ENCODE assay signal across 14 cellular contexts in the genomic region with DNA sequence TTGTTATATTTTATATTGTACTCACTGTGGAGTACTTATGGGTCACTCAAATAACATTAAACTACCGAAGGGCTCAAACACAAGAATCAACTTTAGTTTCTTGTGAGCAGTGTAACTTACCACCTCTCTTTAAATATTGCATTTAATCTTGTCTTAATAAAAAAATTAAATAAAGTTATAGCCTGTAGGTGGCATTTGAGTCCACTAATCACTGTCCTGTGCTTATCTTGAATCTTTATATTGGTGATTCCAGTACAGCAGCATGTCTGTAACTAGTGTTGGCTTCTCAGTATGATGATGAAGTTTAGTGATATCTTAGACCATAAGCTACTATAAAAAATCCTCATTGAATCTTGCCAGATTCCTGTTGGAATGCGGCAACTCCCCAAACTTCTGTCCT.
DNase-seq lines count a peak whose midpoint lies in the region; ATAC-seq and TF ChIP-seq lines count a peak whose summit lies in the region.
"Had no signal": no experiment of that assay in that cellular context is flagged by ENCODE, and none has a peak within 500 bp of the region (broad histone marks: within the 10 kb centered on the region; RNA-seq: fewer than 3 reads in every experiment).

No MANE protein-coding gene starts in this region.

- ATAC-seq in heart left ventricle (peak in 2 of 4 donors; percentile 34 to 68), aorta (ENCODE audit: low FRiP score) (no peak), GM19455 (IDR thresholded peaks at IDR 0.05; ENCODE audit: unreplicated experiment) (no peak)
- no peak for ATAC-seq in stimulated activated naive CD8-positive, alpha-beta T cell treated with anti-CD3 and anti-CD28 coated beads, Interleukin-15, amount 100 ng/mL, for 72 hours
- ATAC-seq: activated CD8-positive, alpha-beta memory T cell treated with anti-CD3 and anti-CD28 coated beads, Interleukin-2, amount 10 ng/mL, durations not matched to agents 7 days and 5 days; CD8-positive, alpha-beta T cell; stimulated activated naive B cell treated with anti-CD40 and anti-IgM and Interleukin-4, amounts not matched to agents 10 μg/mL and 1 μg/mL and 100 μg/mL, for 72 hours; T-helper 17 cell had no signal

- peaks cover 4% of the 10 kb centered on the region for H3K9me3 Mint-ChIP-seq in type B pancreatic cell
- H3K9me3 Mint-ChIP-seq in stimulated activated naive CD8-positive, alpha-beta T cell treated with anti-CD3 and anti-CD28 coated beads, Interleukin-15, amount 100 ng/mL, for 72 hours, result peaks cover 0 to 5% of the 10 kb centered on the region in 2 donors

- WGBS in heart left ventricle, 4 donors, result 76 to 86% (median 80%) methylated on average over 2 of the region's 2 CpGs
- WGBS in aorta, 2 donors, result 90 to 93% methylated on average over 2 of the region's 2 CpGs

- H3K4me1 ChIP-seq in heart left ventricle (no peaks in the 10 kb centered on the region), right atrium auricular region (no peaks in the 10 kb centered on the region), aorta (ENCODE audit: control insufficient read depth in 1 of 2, insufficient read depth in 2 of 2, low read length in 2 of 2) (no peaks in the 10 kb centered on the region)

- H3K27me3 ChIP-seq in heart left ventricle (no peaks in the 10 kb centered on the region), right atrium auricular region (no peaks in the 10 kb centered on the region), aorta (ENCODE audit: control insufficient read depth in 1 of 2, insufficient read depth in 2 of 2, low read length in 1 of 2) (no peaks in the 10 kb centered on the region)
- H3K27me3 ChIP-seq: cardiac muscle cell had no signal

- H3K27ac Mint-ChIP-seq in type B pancreatic cell, result no peak overlapping the region
- no peak overlapping the region for H3K27ac Mint-ChIP-seq in stimulated activated naive CD8-positive, alpha-beta T cell treated with anti-CD3 and anti-CD28 coated beads, Interleukin-15, amount 100 ng/mL, for 72 hours
- H3K27ac Mint-ChIP-seq: activated CD8-positive, alpha-beta memory T cell treated with anti-CD3 and anti-CD28 coated beads, Interleukin-2, amount 10 ng/mL, durations not matched to agents 7 days and 5 days; CD8-positive, alpha-beta T cell; stimulated activated naive B cell treated with anti-CD40 and anti-IgM and Interleukin-4, amounts not matched to agents 10 μg/mL and 1 μg/mL and 100 μg/mL, for 72 hours; T-helper 17 cell had no signal

- no peaks in the 10 kb centered on the region for H3K4me1 Mint-ChIP-seq in type B pancreatic cell (ENCODE audit: unreplicated experiment)
- H3K4me1 Mint-ChIP-seq in stimulated activated naive CD8-positive, alpha-beta T cell treated with anti-CD3 and anti-CD28 coated beads, Interleukin-15, amount 100 ng/mL, for 72 hours, result no peaks in the 10 kb centered on the region
- H3K4me1 Mint-ChIP-seq: activated CD8-positive, alpha-beta memory T cell treated with anti-CD3 and anti-CD28 coated beads, Interleukin-2, amount 10 ng/mL, durations not matched to agents 7 days and 5 days; stimulated activated naive B cell treated with anti-CD40 and anti-IgM and Interleukin-4, amounts not matched to agents 10 μg/mL and 1 μg/mL and 100 μg/mL, for 72 hours; T-helper 17 cell had no signal

- H3K4me3 Mint-ChIP-seq in type B pancreatic cell, result no peak overlapping the region
- H3K4me3 Mint-ChIP-seq in stimulated activated naive CD8-positive, alpha-beta T cell treated with anti-CD3 and anti-CD28 coated beads, Interleukin-15, amount 100 ng/mL, for 72 hours, result no peak overlapping the region
- H3K4me3 Mint-ChIP-seq: activated CD8-positive, alpha-beta memory T cell treated with anti-CD3 and anti-CD28 coated beads, Interleukin-2, amount 10 ng/mL, durations not matched to agents 7 days and 5 days; CD8-positive, alpha-beta T cell; stimulated activated naive B cell treated with anti-CD40 and anti-IgM and Interleukin-4, amounts not matched to agents 10 μg/mL and 1 μg/mL and 100 μg/mL, for 72 hours; T-helper 17 cell had no signal

- H3K36me3 Mint-ChIP-seq in type B pancreatic cell, result no peaks in the 10 kb centered on the region
- H3K36me3 Mint-ChIP-seq: activated CD8-positive, alpha-beta memory T cell treated with anti-CD3 and anti-CD28 coated beads, Interleukin-2, amount 10 ng/mL, durations not matched to agents 7 days and 5 days; CD8-positive, alpha-beta T cell; stimulated activated naive B cell treated with anti-CD40 and anti-IgM and Interleukin-4, amounts not matched to agents 10 μg/mL and 1 μg/mL and 100 μg/mL, for 72 hours had no signal

- no peak for TF ChIP-seq POLR2A in heart left ventricle (IDR thresholded peaks at IDR 0.05)

- in situ Hi-C loops in SK-MEL-5 (cut with HindIII; ENCODE audit: low pct_unique_long_range_greater_than_20kb, low sequenced_read_pairs), result no loop called here

- no peak overlapping the region for H3K27ac ChIP-seq in heart left ventricle
- no peak overlapping the region for H3K27ac ChIP-seq in right atrium auricular region
- H3K27ac ChIP-seq in aorta (ENCODE audit: low read depth in 1 of 2, low read length in 2 of 2), result no peak overlapping the region
- H3K27ac ChIP-seq: cardiac muscle cell had no signal

- H3K4me3 ChIP-seq in heart left ventricle, result no peak overlapping the region
- no peak overlapping the region for H3K4me3 ChIP-seq in right atrium auricular region
- H3K4me3 ChIP-seq in fibroblast of the aortic adventitia (ENCODE audit: low read depth, low read length), result no peak overlapping the region
- H3K4me3 ChIP-seq in aorta (ENCODE audit: low read length in 2 of 2), result no peak overlapping the region
- H3K4me3 ChIP-seq: cardiac muscle cell had no signal

- DNase-seq in heart left ventricle (no peak), right atrium auricular region (ENCODE audit: low spot score) (no peak), SK-MEL-5 (ENCODE audit: low read depth, low spot score) (peak; percentile 33), fibroblast of the aortic adventitia (ENCODE audit: low read depth) (peak; percentile 38), type B pancreatic cell (ENCODE audit: extremely low spot score, unreplicated experiment) (no peak), aorta (no peak)
- no peak for DNase-seq in stimulated activated naive CD8-positive, alpha-beta T cell treated with anti-CD3 and anti-CD28 coated beads, Interleukin-15, amount 100 ng/mL, for 72 hours
- DNase-seq: activated CD8-positive, alpha-beta memory T cell treated with anti-CD3 and anti-CD28 coated beads, Interleukin-2, amount 10 ng/mL, durations not matched to agents 7 days and 5 days; CD8-positive, alpha-beta T cell; stimulated activated CD4-positive, alpha-beta T cell treated with anti-CD3 and anti-CD28 coated beads, Interleukin-15, amount 100 ng/mL, for 24 hours; stimulated activated naive B cell treated with anti-CD40 and anti-IgM and Interleukin-4, amounts not matched to agents 10 μg/mL and 1 μg/mL and 100 μg/mL, for 72 hours; T-helper 17 cell had no signal

- intact Hi-C loops in heart left ventricle (cut with DNase I), result loop anchor here (2.0 to 10.0 kb wide), 11 partner anchors 382 to 864 kb away; partner anchors contain the start of gene PRR16 (in 2 of the 10)
- intact Hi-C loops in aorta (cut with DNase I), result loop anchor here (5.0 to 10.0 kb wide), 2 partner anchors 512 to 514 kb away; no protein-coding TSS in a partner anchor

- no peaks in the 10 kb centered on the region for H3K36me3 ChIP-seq in heart left ventricle
- H3K36me3 ChIP-seq in right atrium auricular region, result no peaks in the 10 kb centered on the region
- H3K36me3 ChIP-seq in aorta (ENCODE audit: control insufficient read depth in 1 of 2, insufficient read depth in 2 of 2, low read length in 1 of 2), result no peaks in the 10 kb centered on the region
- H3K36me3 ChIP-seq: cardiac muscle cell had no signal

- H3K9me3 ChIP-seq in heart left ventricle (peaks cover 0 to 7% (median 0%) of the 10 kb centered on the region in 12 donors), right atrium auricular region (peaks cover 0 to 5% of the 10 kb centered on the region in 2 donors), aorta (ENCODE audit: control insufficient read depth, low read length) (no peaks in the 10 kb centered on the region)

- TF ChIP-seq CTCF in heart left ventricle (IDR thresholded peaks at IDR 0.05), result peak in 10 of 12 donors; percentile 20 to 55 (median 36)
- peak in 1 of 2 donors; percentile 59 for TF ChIP-seq CTCF in right atrium auricular region (IDR thresholded peaks at IDR 0.05)
- TF ChIP-seq CTCF in fibroblast of the aortic adventitia (IDR thresholded peaks at IDR 0.05; ENCODE audit: insufficient read depth, low read length), result peak; percentile 11
- peak; percentile 31 for TF ChIP-seq CTCF in type B pancreatic cell (conservative IDR thresholded peaks at IDR 0.05)

- no peaks in the 10 kb centered on the region for H3K27me3 Mint-ChIP-seq in type B pancreatic cell
- no peaks in the 10 kb centered on the region for H3K27me3 Mint-ChIP-seq in stimulated activated naive CD8-positive, alpha-beta T cell treated with anti-CD3 and anti-CD28 coated beads, Interleukin-15, amount 100 ng/mL, for 72 hours
- H3K27me3 Mint-ChIP-seq: activated CD8-positive, alpha-beta memory T cell treated with anti-CD3 and anti-CD28 coated beads, Interleukin-2, amount 10 ng/mL, durations not matched to agents 7 days and 5 days; stimulated activated naive B cell treated with anti-CD40 and anti-IgM and Interleukin-4, amounts not matched to agents 10 μg/mL and 1 μg/mL and 100 μg/mL, for 72 hours; T-helper 17 cell had no signal

Comparison
In these comparisons a context has a peak if more than half of its experiments do, and no peak if none do; other contexts are left out.
1. DNase-seq: peak in SK-MEL-5 (single experiment) and fibroblast of the aortic adventitia (single experiment); none in heart left ventricle (0 of 5), right atrium auricular region (single experiment), type B pancreatic cell (single experiment), aorta (0 of 2) and stimulated activated naive CD8-positive, alpha-beta T cell treated with anti-CD3 and anti-CD28 coated beads, Interleukin-15, amount 100 ng/mL, for 72 hours (0 of 2).